Comparison of ENCODE assay signal across 17 cellular contexts in the genomic region with DNA sequence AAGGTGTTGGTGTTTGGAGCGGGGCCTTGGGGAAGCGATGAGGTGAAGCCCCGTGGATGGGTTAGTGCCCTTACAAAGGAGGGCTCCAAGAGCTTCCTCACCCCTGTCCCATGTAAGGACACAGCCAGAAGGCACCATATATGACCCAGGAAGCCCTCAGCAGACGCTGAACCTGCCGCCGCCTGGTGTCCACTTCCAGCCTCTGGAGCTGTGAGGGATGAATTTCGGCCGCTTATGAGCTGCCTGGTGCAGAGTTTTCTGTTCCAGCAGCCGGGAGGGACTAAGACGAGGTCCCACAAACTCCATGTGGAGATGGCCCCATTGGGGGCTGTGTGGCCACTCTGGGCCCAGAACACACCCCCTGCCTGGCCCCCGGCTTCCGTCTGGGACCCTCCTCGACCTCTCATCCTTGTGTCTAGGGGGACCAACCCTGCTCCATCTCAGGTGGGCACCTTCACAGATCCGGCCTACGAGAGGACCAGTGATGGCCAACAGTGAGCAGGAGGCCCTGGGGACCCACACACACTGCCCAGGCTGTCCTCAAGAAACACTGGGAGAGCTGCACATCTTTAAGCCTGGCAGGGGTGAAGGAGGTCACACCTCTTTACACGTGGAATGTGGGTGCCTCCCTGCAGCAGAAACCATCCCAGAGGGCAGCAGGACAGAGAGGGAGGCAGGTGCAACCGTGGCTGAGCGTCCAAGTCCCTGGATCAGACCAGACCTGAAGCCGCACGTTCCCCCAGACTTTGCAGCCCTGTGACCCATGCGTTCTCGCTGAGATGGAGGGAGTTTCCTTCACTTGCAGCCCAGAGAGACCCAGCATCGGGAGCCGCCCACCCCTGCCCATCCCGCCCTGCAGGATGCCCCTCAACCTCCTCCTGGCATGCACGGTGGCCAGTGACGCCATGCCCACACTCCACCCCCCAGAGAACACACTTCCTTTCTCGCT.
A peak's percentile ranks its signal among the peaks of the same experiment; 100 is the strongest.
DNase-seq lines count a peak whose midpoint lies in the region; ATAC-seq and TF ChIP-seq lines count a peak whose summit lies in the region.
"Had no signal": no experiment of that assay in that cellular context is flagged by ENCODE, and none has a peak within 500 bp of the region (broad histone marks: within the 10 kb centered on the region; RNA-seq: fewer than 3 reads in every experiment).

No MANE protein-coding gene starts in this region.

- TF ChIP-seq CTCF in PC-3 (conservative IDR thresholded peaks at IDR 0.05; ENCODE audit: low read depth, low read length) (no peak), WTC11 (IDR thresholded peaks at IDR 0.05) (no peak), right lobe of liver (IDR thresholded peaks at IDR 0.05) (no peak)

- no peak overlapping the region for H3K4me3 ChIP-seq in PC-3 (ENCODE audit: low read length)
- H3K4me3 ChIP-seq in right lobe of liver, result no peak overlapping the region
- H3K4me3 ChIP-seq: HAP-1 had no signal

- peaks cover 12% of the 10 kb centered on the region for H3K9me3 Mint-ChIP-seq in WTC11
- H3K9me3 Mint-ChIP-seq in stimulated activated effector memory CD8-positive, alpha-beta T cell treated with anti-CD3 and anti-CD28 coated beads, Interleukin-12 subunit alpha, Interleukin-12 subunit beta, amount 100 ng/mL, for 72 hours, result no peaks in the 10 kb centered on the region

- no peak for TF ChIP-seq POLR2A in right lobe of liver (IDR thresholded peaks at IDR 0.05)

- ATAC-seq in PC-3 (0 out of 2 replicates have a peak, but pooled peaks have one; percentile 18), WTC11 (no peak), right lobe of liver (no peak)
- ATAC-seq in stimulated activated effector memory CD8-positive, alpha-beta T cell treated with anti-CD3 and anti-CD28 coated beads, Interleukin-12 subunit alpha, Interleukin-12 subunit beta, amount 100 ng/mL, for 72 hours, result no peak

- H3K4me1 ChIP-seq in PC-3 (ENCODE audit: insufficient read depth, low read length) (no peaks in the 10 kb centered on the region), right lobe of liver (no peaks in the 10 kb centered on the region)
- H3K4me1 ChIP-seq: HAP-1 had no signal

- no peaks in the 10 kb centered on the region for H3K27me3 ChIP-seq in PC-3 (ENCODE audit: low read length)
- H3K27me3 ChIP-seq in right lobe of liver, result no peaks in the 10 kb centered on the region

- no peaks in the 10 kb centered on the region for H3K27me3 Mint-ChIP-seq in WTC11 (ENCODE audit: low read depth)

- peaks cover 6% of the 10 kb centered on the region for H3K4me1 Mint-ChIP-seq in WTC11
- H3K4me1 Mint-ChIP-seq in stimulated activated effector memory CD8-positive, alpha-beta T cell treated with anti-CD3 and anti-CD28 coated beads, Interleukin-12 subunit alpha, Interleukin-12 subunit beta, amount 100 ng/mL, for 72 hours, result no peaks in the 10 kb centered on the region
- H3K4me1 Mint-ChIP-seq: IgD-negative memory B cell had no signal

- no TSS peak for BruUV-seq in PC-3 (replicated peaks; lab: Mats Ljungman, UMichigan)

- POLR2A ChIA-PET in PC-3 (lab: Charles Lee; ENCODE audit: unreplicated experiment), result no interaction called here
- POLR2A ChIA-PET in WTC11 (lab: Charles Lee), result no interaction called here

- H3K36me3 Mint-ChIP-seq in WTC11, result no peaks in the 10 kb centered on the region
- no peaks in the 10 kb centered on the region for H3K36me3 Mint-ChIP-seq in stimulated activated effector memory CD8-positive, alpha-beta T cell treated with anti-CD3 and anti-CD28 coated beads, Interleukin-12 subunit alpha, Interleukin-12 subunit beta, amount 100 ng/mL, for 72 hours
- H3K36me3 Mint-ChIP-seq: IgD-negative memory B cell had no signal

- no peaks in the 10 kb centered on the region for H3K9me2 ChIP-seq in PC-3 (replicated peaks; ENCODE audit: low read length)

- no peak overlapping the region for H3K4me2 ChIP-seq in PC-3 (ENCODE audit: low read length)

- no peak overlapping the region for H3K4me3 Mint-ChIP-seq in WTC11
- H3K4me3 Mint-ChIP-seq in stimulated activated effector memory CD8-positive, alpha-beta T cell treated with anti-CD3 and anti-CD28 coated beads, Interleukin-12 subunit alpha, Interleukin-12 subunit beta, amount 100 ng/mL, for 72 hours, result no peak overlapping the region
- H3K4me3 Mint-ChIP-seq: IgD-negative memory B cell had no signal

- no peak overlapping the region for H3K27ac Mint-ChIP-seq in WTC11
- H3K27ac Mint-ChIP-seq in stimulated activated effector memory CD8-positive, alpha-beta T cell treated with anti-CD3 and anti-CD28 coated beads, Interleukin-12 subunit alpha, Interleukin-12 subunit beta, amount 100 ng/mL, for 72 hours, result peak overlapping the region; percentile 65

- H3K27ac ChIP-seq in PC-3 (ENCODE audit: low read length) (no peak overlapping the region), right lobe of liver (no peak overlapping the region)

- H3K9me3 ChIP-seq in PC-3 (ENCODE audit: low read length) (no peaks in the 10 kb centered on the region), right lobe of liver (no peaks in the 10 kb centered on the region)
- H3K9me3 ChIP-seq: HAP-1 had no signal

- WGBS in right lobe of liver (ENCODE audit: insufficient coverage, low coverage, low lambda C conversion rate, missing lambda C conversion rate), result 80% methylated on average over 7 of the region's 28 CpGs

- no peaks in the 10 kb centered on the region for H3F3A ChIP-seq in PC-3 (ENCODE audit: low read length, unreplicated experiment)

- no peaks in the 10 kb centered on the region for H4K20me1 ChIP-seq in PC-3 (ENCODE audit: low read length)

- no peak overlapping the region for H2AFZ ChIP-seq in PC-3 (ENCODE audit: low read length)

- CTCF ChIA-PET in PC-3 (lab: Charles Lee) (no interaction called here), WTC11 (lab: Charles Lee) (interaction anchor here (1.0 kb wide), 1 partner anchor 102 kb away, joined by 3 read pairs; no protein-coding TSS in a partner anchor)

- H3K9ac ChIP-seq in PC-3 (ENCODE audit: low read length), result no peak overlapping the region

- DNase-seq in PC-3, result no peak
- DNase-seq in WTC11 (ENCODE audit: low spot score), result peak; percentile 9
- DNase-seq in right lobe of liver, result peak in 2 of 3 donors; percentile 13 to 35
- no peak for DNase-seq in stimulated activated effector memory CD8-positive, alpha-beta T cell treated with anti-CD3 and anti-CD28 coated beads, Interleukin-12 subunit alpha, Interleukin-12 subunit beta, amount 100 ng/mL, for 72 hours (ENCODE audit: low spot score in 2 of 2)
- DNase-seq in NCI-H1092 treated with DMSO at 0.1 percent for 48 hours (lab: John Stamatoyannopoulos, UW), result no peak
- no peak for DNase-seq in SK-N-DZ (ENCODE audit: low spot score)
- no peak for DNase-seq in stimulated activated CD4-positive, alpha-beta T cell treated with anti-CD3 and anti-CD28 coated beads, Interleukin-1b, Interleukin-23, amount 100 ng/mL, for 48 hours
- DNase-seq: ACHN, DMS 273 treated with DMSO at 0.1 percent for 48 hours, MM.1S, NCI-H1092, NCI-H146, NCI-H2081, NCI-H446, NCI-H69 had no signal

- no peaks in the 10 kb centered on the region for H3K36me3 ChIP-seq in PC-3 (ENCODE audit: low read depth, low read length)
- H3K36me3 ChIP-seq in right lobe of liver, result no peaks in the 10 kb centered on the region
- H3K36me3 ChIP-seq: HAP-1 had no signal

- no peaks in the 10 kb centered on the region for H3K79me2 ChIP-seq in PC-3 (ENCODE audit: low read length)

- intact Hi-C loops in PC-3 (cut with micrococcal nuclease), result no loop called here
- intact Hi-C loops in right lobe of liver (cut with DNase I), result no loop called here

TF ChIP-seq in WTC11, 78 proteins besides CTCF, POLR2A, EP300 and RAD21 (continues in another document):
- TF ChIP-seq, protein P1, sequence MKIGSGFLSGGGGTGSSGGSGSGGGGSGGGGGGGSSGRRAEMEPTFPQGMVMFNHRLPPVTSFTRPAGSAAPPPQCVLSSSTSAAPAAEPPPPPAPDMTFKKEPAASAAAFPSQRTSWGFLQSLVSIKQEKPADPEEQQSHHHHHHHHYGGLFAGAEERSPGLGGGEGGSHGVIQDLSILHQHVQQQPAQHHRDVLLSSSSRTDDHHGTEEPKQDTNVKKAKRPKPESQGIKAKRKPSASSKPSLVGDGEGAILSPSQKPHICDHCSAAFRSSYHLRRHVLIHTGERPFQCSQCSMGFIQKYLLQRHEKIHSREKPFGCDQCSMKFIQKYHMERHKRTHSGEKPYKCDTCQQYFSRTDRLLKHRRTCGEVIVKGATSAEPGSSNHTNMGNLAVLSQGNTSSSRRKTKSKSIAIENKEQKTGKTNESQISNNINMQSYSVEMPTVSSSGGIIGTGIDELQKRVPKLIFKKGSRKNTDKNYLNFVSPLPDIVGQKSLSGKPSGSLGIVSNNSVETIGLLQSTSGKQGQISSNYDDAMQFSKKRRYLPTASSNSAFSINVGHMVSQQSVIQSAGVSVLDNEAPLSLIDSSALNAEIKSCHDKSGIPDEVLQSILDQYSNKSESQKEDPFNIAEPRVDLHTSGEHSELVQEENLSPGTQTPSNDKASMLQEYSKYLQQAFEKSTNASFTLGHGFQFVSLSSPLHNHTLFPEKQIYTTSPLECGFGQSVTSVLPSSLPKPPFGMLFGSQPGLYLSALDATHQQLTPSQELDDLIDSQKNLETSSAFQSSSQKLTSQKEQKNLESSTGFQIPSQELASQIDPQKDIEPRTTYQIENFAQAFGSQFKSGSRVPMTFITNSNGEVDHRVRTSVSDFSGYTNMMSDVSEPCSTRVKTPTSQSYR (CRISPR knock-in tag; IDR thresholded peaks at IDR 0.05), result no peak
- TF ChIP-seq TEAD4 (CRISPR knock-in tag; IDR thresholded peaks at IDR 0.05) (no peak), MYBL2 (CRISPR knock-in tag; IDR thresholded peaks at IDR 0.05) (no peak)

Comparison
In these comparisons a context has a peak if more than half of its experiments do, and no peak if none do; other contexts are left out.
1. DNase-seq: peak in WTC11 (single experiment) and right lobe of liver (2 of 3); none in PC-3 (single experiment), stimulated activated effector memory CD8-positive, alpha-beta T cell treated with anti-CD3 and anti-CD28 coated beads, Interleukin-12 subunit alpha, Interleukin-12 subunit beta, amount 100 ng/mL, for 72 hours (0 of 2), NCI-H1092 treated with DMSO at 0.1 percent for 48 hours (single experiment), SK-N-DZ (single experiment) and stimulated activated CD4-positive, alpha-beta T cell treated with anti-CD3 and anti-CD28 coated beads, Interleukin-1b, Interleukin-23, amount 100 ng/mL, for 48 hours (single experiment).